10 cellular contexts compared by ENCODE assay signal in the genomic region with DNA sequence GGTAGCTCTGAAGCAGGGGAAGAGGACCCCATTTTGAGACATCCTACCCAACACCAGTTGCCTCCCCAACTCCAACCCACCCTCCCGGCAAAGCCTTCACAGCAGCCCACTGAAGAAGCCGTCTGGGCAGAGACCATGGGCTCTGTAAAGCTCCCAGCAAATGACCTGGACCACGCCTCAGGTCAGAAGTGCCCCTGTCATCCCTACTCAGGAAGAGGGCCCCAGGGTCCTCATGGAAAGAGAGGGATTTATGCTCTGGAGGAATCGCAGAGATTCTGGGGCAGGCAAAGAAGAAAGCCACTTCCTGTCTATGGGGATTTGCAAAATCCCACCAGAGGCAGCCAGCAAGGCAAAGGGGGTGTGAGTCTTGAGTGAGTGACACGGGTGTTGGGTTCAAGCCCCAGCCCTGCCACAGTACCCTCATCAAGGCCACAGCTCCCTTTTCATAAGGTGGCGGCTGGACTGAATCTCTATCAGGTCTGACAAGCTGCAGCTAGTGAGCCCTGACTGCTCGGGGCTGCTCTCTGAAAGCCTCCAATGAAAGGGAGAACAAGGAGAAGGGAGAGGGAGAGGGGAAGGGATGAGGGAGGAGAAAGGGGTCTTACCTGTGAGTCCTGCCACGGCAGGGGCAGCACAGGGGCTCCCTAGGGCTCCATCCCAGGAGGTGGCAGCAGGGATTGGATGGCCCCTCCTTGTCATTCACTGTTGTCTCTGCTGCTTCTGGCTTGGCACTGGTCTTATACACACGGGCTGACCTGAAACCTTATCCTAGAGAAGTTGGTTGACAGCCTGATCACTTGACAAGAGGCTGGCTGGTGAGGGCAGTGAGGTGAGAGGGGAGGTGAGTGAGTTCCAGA. TPM values are rescaled to one million over a fixed set of nuclear protein-coding genes. Genes with fewer than 3 reads are reported as not detected.
A peak's percentile ranks its signal among the peaks of the same experiment; 100 is the strongest.
DNase-seq lines count a peak whose midpoint lies in the region; ATAC-seq and TF ChIP-seq lines count a peak whose summit lies in the region.
"Had no signal": no experiment of that assay in that cellular context is flagged by ENCODE, and none has a peak within 500 bp of the region (broad histone marks: within the 10 kb centered on the region; RNA-seq: fewer than 3 reads in every experiment).

A gene with protein sequence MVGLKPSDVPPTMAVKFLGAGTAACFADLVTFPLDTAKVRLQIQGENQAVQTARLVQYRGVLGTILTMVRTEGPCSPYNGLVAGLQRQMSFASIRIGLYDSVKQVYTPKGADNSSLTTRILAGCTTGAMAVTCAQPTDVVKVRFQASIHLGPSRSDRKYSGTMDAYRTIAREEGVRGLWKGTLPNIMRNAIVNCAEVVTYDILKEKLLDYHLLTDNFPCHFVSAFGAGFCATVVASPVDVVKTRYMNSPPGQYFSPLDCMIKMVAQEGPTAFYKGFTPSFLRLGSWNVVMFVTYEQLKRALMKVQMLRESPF (minus strand): TSS at position 713 of the 857 bp plus-strand sequence. CDS start 2,043 bp downstream, outside the sequence.

- H4K5ac ChIP-seq in IMR-90 (ENCODE audit: low read depth, low read length) = no peak within 1 kb of the TSS

- no peak within 1 kb of the TSS for H3K56ac ChIP-seq in IMR-90 (ENCODE audit: extremely low read depth, insufficient read depth, low read length)

- H3K18ac ChIP-seq in IMR-90 (ENCODE audit: low read depth, low read length) = no peak within 1 kb of the TSS
- peak within 1 kb of the TSS in 1 of 2 experiments; percentile 33 for H3K18ac ChIP-seq in mesenchymal stem cell (ENCODE audit: low read depth in 1 of 2, low read length in 2 of 2)

- H3K14ac ChIP-seq in IMR-90 (replicated peaks; ENCODE audit: low read depth, low read length) (no peak within 1 kb of the TSS), mesenchymal stem cell (ENCODE audit: low read length in 2 of 2) (no peak within 1 kb of the TSS)

- CTCF ChIA-PET in IMR-90 (lab: Yijun Ruan, JAX) (no interaction called here), RWPE1 (lab: Yijun Ruan, JAX) (no interaction called here)

- H2BK5ac ChIP-seq in IMR-90 (ENCODE audit: low read depth, low read length, poor library complexity, severe bottlenecking) (no peak within 1 kb of the TSS), mesenchymal stem cell (ENCODE audit: low read depth, low read length, poor library complexity, severe bottlenecking) (no peak within 1 kb of the TSS)

- no peak for TF ChIP-seq RAD21 in IMR-90 (IDR thresholded peaks at IDR 0.05; ENCODE audit: low read length)

- H2AFZ ChIP-seq in IMR-90 (replicated peaks; ENCODE audit: low read length, poor library complexity) (peak within 1 kb of the TSS; percentile 27), mesenchymal stem cell (ENCODE audit: low read depth, low read length) (no peak within 1 kb of the TSS), Karpas-422 (ENCODE audit: low read length) (no peak within 1 kb of the TSS)

- H2BK12ac ChIP-seq in mesenchymal stem cell (ENCODE audit: low read length in 2 of 2) = peak within 1 kb of the TSS in 1 of 2 experiments; percentile 59

- H3K4me2 ChIP-seq in IMR-90 (ENCODE audit: low read depth, low read length) (no peak within 1 kb of the TSS), mesenchymal stem cell (ENCODE audit: low read length, poor library complexity, severe bottlenecking) (no peak within 1 kb of the TSS), Karpas-422 (ENCODE audit: low read depth, low read length, poor library complexity, severe bottlenecking) (no peak within 1 kb of the TSS)

- no peaks in the 10 kb centered on the region for H3K9me2 ChIP-seq in Karpas-422 (replicated peaks; ENCODE audit: insufficient read depth, low read length)

- H3K27me3 Mint-ChIP-seq in CD14-positive monocyte (ENCODE audit: low read depth in 3 of 3) = peaks cover 0 to 2% (median 0%) of the 10 kb centered on the region in 3 donors
- H3K27me3 Mint-ChIP-seq in activated naive CD8-positive, alpha-beta T cell = no peaks in the 10 kb centered on the region

- ATAC-seq in IMR-90 (ENCODE audit: low read depth) (no peak), HG02973 (IDR thresholded peaks at IDR 0.05; ENCODE audit: unreplicated experiment) (no peak)

- POLR2A ChIA-PET in IMR-90 (lab: Charles Lee; ENCODE audit: unreplicated experiment) (interaction anchor here (1.2 kb wide), 1 partner anchor 9 kb away, joined by 3 read pairs; no protein-coding TSS in a partner anchor), RWPE1 (lab: Yijun Ruan, JAX; ENCODE audit: low non-redundant PET) (no interaction called here)

- H3K4me1 Mint-ChIP-seq in CD14-positive monocyte = peaks cover 18% of the 10 kb centered on the region
- peaks cover 91% of the 10 kb centered on the region for H3K4me1 Mint-ChIP-seq in activated naive CD8-positive, alpha-beta T cell (ENCODE audit: low read depth)

- intact Hi-C loops in CD14-positive monocyte (cut with micrococcal nuclease) = no loop called here
- intact Hi-C loops in IMR-90 (cut with micrococcal nuclease) = no loop called here

- H3K27ac Mint-ChIP-seq in CD14-positive monocyte = peak within 1 kb of the TSS in 4 of 7 donors; percentile 4 to 73 (median 56)
- H3K27ac Mint-ChIP-seq in activated naive CD8-positive, alpha-beta T cell = peak within 1 kb of the TSS; percentile 86

- dilution Hi-C loops in IMR-90 (cut with HindIII; ENCODE audit: low sequenced_read_pairs, unreplicated experiment) = no loop called here

- no peak for DNase-seq in CD14-positive monocyte (ENCODE audit: low spot score)
- DNase-seq in IMR-90 = no peak
- DNase-seq in mesenchymal stem cell = no peak
- DNase-seq in RWPE1 (ENCODE audit: low spot score) = no peak
- no peak for DNase-seq in epidermal melanocyte (ENCODE audit: insufficient read length, low spot score)
- no peak for DNase-seq in Karpas-422
- DNase-seq: GOT3, NCI-H1694 had no signal

- WGBS in IMR-90 (ENCODE audit: extremely low coverage in 2 of 2, insufficient read length in 1 of 2), 2 experiments = no CpG with 5 or more reads among the region's 9 CpGs
- 72% methylated on average over 9 of the region's 9 CpGs for WGBS in mesenchymal stem cell

- H3K4ac ChIP-seq in IMR-90 (ENCODE audit: low read depth, low read length) (no peak within 1 kb of the TSS), mesenchymal stem cell (ENCODE audit: low read depth in 1 of 2, low read length in 2 of 2) (peak within 1 kb of the TSS in 1 of 2 experiments; percentile 24)

- H3K4me3 Mint-ChIP-seq in CD14-positive monocyte = no peak within 1 kb of the TSS
- peak within 1 kb of the TSS; percentile 30 for H3K4me3 Mint-ChIP-seq in activated naive CD8-positive, alpha-beta T cell

- no peak within 1 kb of the TSS for H2BK120ac ChIP-seq in IMR-90 (ENCODE audit: low read depth, low read length)
- H2BK120ac ChIP-seq in mesenchymal stem cell (ENCODE audit: low read depth, low read length) = no peak within 1 kb of the TSS

- no peak for TF ChIP-seq CTCF in CD14-positive monocyte (IDR thresholded peaks at IDR 0.05)
- no peak for TF ChIP-seq CTCF in IMR-90 (conservative IDR thresholded peaks at IDR 0.05; ENCODE audit: low read depth, low read length)
- TF ChIP-seq CTCF in RWPE1 (conservative IDR thresholded peaks at IDR 0.05; ENCODE audit: low read depth) = no peak

- no peak within 1 kb of the TSS for H4K91ac ChIP-seq in IMR-90 (ENCODE audit: insufficient read depth, low read depth, low read length)
- peak within 1 kb of the TSS; percentile 43 for H4K91ac ChIP-seq in mesenchymal stem cell (ENCODE audit: low read length)

- no peaks in the 10 kb centered on the region for H3K9me3 Mint-ChIP-seq in CD14-positive monocyte
- H3K9me3 Mint-ChIP-seq in activated naive CD8-positive, alpha-beta T cell (ENCODE audit: low read depth) = no peaks in the 10 kb centered on the region

- H4K20me1 ChIP-seq in IMR-90 (ENCODE audit: insufficient read depth, low read length) = no peaks in the 10 kb centered on the region; the same call in 1 of the 2 replicates
- H4K20me1 ChIP-seq in Karpas-422 (ENCODE audit: insufficient read depth, low read depth, low read length) = 0 out of 2 replicates have a peak, but pooled peaks cover 4% of the 10 kb centered on the region

- no TSS peak for BruUV-seq in IMR-90 (replicated peaks; lab: Mats Ljungman, UMichigan)

- H3K27me3 ChIP-seq in IMR-90 (ENCODE audit: control insufficient read depth, insufficient read depth, low read length) (no peaks in the 10 kb centered on the region), mesenchymal stem cell (ENCODE audit: control insufficient read depth in 1 of 2, insufficient read depth in 1 of 2, low read length in 2 of 2) (no peaks in the 10 kb centered on the region), Karpas-422 (ENCODE audit: low read length) (no peaks in the 10 kb centered on the region)

- H3K36me3 ChIP-seq in IMR-90 (ENCODE audit: control insufficient read depth, insufficient read depth, low read length) (peaks cover 3% of the 10 kb centered on the region), mesenchymal stem cell (ENCODE audit: control insufficient read depth in 1 of 2, insufficient read depth in 2 of 2, low read depth in 1 of 2, low read length in 2 of 2) (peaks cover 20 to 59% of the 10 kb centered on the region in 2 experiments), Karpas-422 (ENCODE audit: insufficient read depth, low read length) (no peaks in the 10 kb centered on the region; the same call in 1 of the 2 replicates)

- no peak for TF ChIP-seq POLR2A in IMR-90 (IDR thresholded peaks at IDR 0.05; ENCODE audit: low read depth, low read length)

- H2AK5ac ChIP-seq in IMR-90 (ENCODE audit: low read depth, low read length) (no peak within 1 kb of the TSS), mesenchymal stem cell (ENCODE audit: low read length, severe bottlenecking) (no peak within 1 kb of the TSS)

- no peak within 1 kb of the TSS for H2AK9ac ChIP-seq in IMR-90 (replicated peaks; ENCODE audit: low read depth, low read length, poor library complexity)

- H3K9me1 ChIP-seq in IMR-90 (ENCODE audit: insufficient read depth, low read length) = 0 out of 2 replicates have a peak, but pooled peaks cover 5% of the 10 kb centered on the region

- in situ Hi-C loops in IMR-90 (cut with MboI; ENCODE audit: low sequenced_read_pairs) = no loop called here

- no peak within 1 kb of the TSS for H4K8ac ChIP-seq in IMR-90 (ENCODE audit: low read depth in 2 of 2, low read length in 2 of 2)
- H4K8ac ChIP-seq in mesenchymal stem cell (ENCODE audit: low read length) = peak within 1 kb of the TSS; percentile 21

- H3K36me3 Mint-ChIP-seq in CD14-positive monocyte = peaks cover 17 to 40% of the 10 kb centered on the region in 2 donors
- H3K36me3 Mint-ChIP-seq in activated naive CD8-positive, alpha-beta T cell = peaks cover 4% of the 10 kb centered on the region

- H3K79me2 ChIP-seq in Karpas-422 (ENCODE audit: low read length) = no peaks in the 10 kb centered on the region

- no peak within 1 kb of the TSS for H2BK20ac ChIP-seq in IMR-90 (ENCODE audit: low read depth, low read length)

- H3K4me3 ChIP-seq in IMR-90 (ENCODE audit: insufficient read depth, low read depth, low read length) (no peak within 1 kb of the TSS), mesenchymal stem cell (ENCODE audit: insufficient read depth in 1 of 2, low read depth in 1 of 2, low read length in 2 of 2) (no peak within 1 kb of the TSS), Karpas-422 (ENCODE audit: low read length) (no peak within 1 kb of the TSS)

- H3K79me1 ChIP-seq in IMR-90 (ENCODE audit: low read depth in 1 of 2, low read length in 2 of 2) = no peaks in the 10 kb centered on the region
- no peaks in the 10 kb centered on the region for H3K79me1 ChIP-seq in mesenchymal stem cell (replicated peaks; ENCODE audit: low read length, poor library complexity, severe bottlenecking)

- H3K9me3 ChIP-seq in IMR-90 (ENCODE audit: control insufficient read depth, insufficient read depth, low read length) (no peaks in the 10 kb centered on the region), mesenchymal stem cell (ENCODE audit: control insufficient read depth, low read length) (no peaks in the 10 kb centered on the region), Karpas-422 (ENCODE audit: low read length) (no peaks in the 10 kb centered on the region)

- H3K23ac ChIP-seq in IMR-90 (ENCODE audit: low read depth, low read length) (no peak within 1 kb of the TSS), mesenchymal stem cell (ENCODE audit: low read length in 2 of 2) (no peak within 1 kb of the TSS)

- H3K27ac ChIP-seq in IMR-90 (ENCODE audit: insufficient read depth, low read length) (no peak within 1 kb of the TSS), mesenchymal stem cell (ENCODE audit: low read length, poor library complexity, severe bottlenecking) (no peak within 1 kb of the TSS), RWPE1 (no peak within 1 kb of the TSS), Karpas-422 (ENCODE audit: low read length) (no peak within 1 kb of the TSS)

- H2BK15ac ChIP-seq in IMR-90 (ENCODE audit: low read depth, low read length) = no peak within 1 kb of the TSS
- peak within 1 kb of the TSS; percentile 44 for H2BK15ac ChIP-seq in mesenchymal stem cell (ENCODE audit: low read depth, poor library complexity, severe bottlenecking)

- H3K4me1 ChIP-seq in IMR-90 (ENCODE audit: control insufficient read depth, insufficient read depth, low read length) (no peaks in the 10 kb centered on the region; the same call in 1 of the 2 replicates), mesenchymal stem cell (ENCODE audit: control insufficient read depth, insufficient read depth, low read depth, low read length) (no peaks in the 10 kb centered on the region), Karpas-422 (ENCODE audit: low read length) (peaks cover 30% of the 10 kb centered on the region)

- H3K9ac ChIP-seq in IMR-90 (ENCODE audit: low read depth, low read length) (no peak within 1 kb of the TSS), mesenchymal stem cell (ENCODE audit: low read length) (no peak within 1 kb of the TSS), Karpas-422 (ENCODE audit: low read length) (no peak within 1 kb of the TSS)

RNA-seq across cellular contexts. Expression of the gene that starts here (rescaled TPM):
- not detected for polyA plus RNA-seq in CD14-positive monocyte
- total RNA-seq in IMR-90 (2012; rRNA removed) = under 0.01 TPM in 2 replicates
- polyA plus RNA-seq in IMR-90 (2012; rRNA removed) = 0.80 TPM in 2 replicates
- 0.05 and 0.24 TPM in 2 replicates for polyA plus RNA-seq in IMR-90 (2012; cell fraction: cytosol; rRNA removed)
- 5.7 and 10.3 TPM in 2 replicates for polyA plus RNA-seq in IMR-90 (2012; cell fraction: nucleus; rRNA removed; ENCODE audit: low replicate concordance)
- 0.23 TPM for polyA plus RNA-seq in mesenchymal stem cell (2013, experiment 1 of 2)
- polyA plus RNA-seq in mesenchymal stem cell (2013, experiment 2 of 2) = 0.33 TPM
- 3.0 and 4.0 TPM in 2 replicates for total RNA-seq in Karpas-422 (2014; rRNA removed; shearing (Covaris generic); ENCODE audit: low replicate concordance)
